Comparison of ENCODE assay signal across 31 cellular contexts in the genomic region with DNA sequence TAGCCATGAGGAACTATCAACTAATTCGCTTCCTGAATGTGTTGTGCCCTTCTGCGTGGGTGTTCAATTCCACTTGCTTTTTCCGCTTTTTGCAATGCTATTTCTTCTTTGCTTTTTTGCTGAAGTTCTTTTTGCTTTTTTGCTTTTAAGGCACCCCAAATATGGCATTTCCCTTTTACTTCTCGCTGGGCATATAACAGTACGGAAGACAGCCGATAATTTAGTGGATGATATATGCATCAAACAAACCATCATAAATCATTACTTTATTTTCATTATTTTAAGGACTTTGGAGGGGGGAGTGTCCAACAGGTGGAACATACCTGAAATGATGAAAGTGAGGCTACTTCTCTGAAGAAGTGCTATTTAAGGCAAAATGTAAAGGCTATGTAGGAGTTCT.
"Had no signal": no experiment of that assay in that cellular context is flagged by ENCODE, and none has a peak within 500 bp of the region (broad histone marks: within the 10 kb centered on the region; RNA-seq: fewer than 3 reads in every experiment).

No MANE protein-coding gene starts in this region.

- FAIRE-seq: astrocyte, colon, TTC549 had no signal

- H3K27me3 ChIP-seq: adrenal gland, body of pancreas, brain microvascular endothelial cell, breast epithelium had no signal

- H3K36me3 ChIP-seq: adrenal gland, brain microvascular endothelial cell, breast epithelium had no signal

- H3K9me3 ChIP-seq: adrenal gland had no signal

- DNase-seq: activated CD4-positive, alpha-beta memory T cell treated with anti-CD3 and anti-CD28 coated beads for 36 hours; activated CD4-positive, alpha-beta T cell treated with anti-CD3 and anti-CD28 coated beads for 4 hours; activated CD4-positive, alpha-beta T cell treated with anti-CD3 and anti-CD28 coated beads, Interleukin-2, amount 10 ng/mL, durations not matched to agents 24 days and 14 days; activated CD4-positive, alpha-beta T cell treated with anti-CD3 and anti-CD28 coated beads, Interleukin-2, amount 50 U/mL, for 1 hour; activated CD4-positive, alpha-beta T cell treated with anti-CD3 and anti-CD28 coated beads, Interleukin-2, amount 50 U/mL, for 4 hours; activated CD4-positive, CD25-positive, alpha-beta regulatory T cell; activated CD8-positive, alpha-beta memory T cell treated with anti-CD3 and anti-CD28 coated beads, Interleukin-2, amount 50 U/mL, for 4 hours; activated CD8-positive, alpha-beta T cell treated with anti-CD3 and anti-CD28 coated beads for 36 hours; activated effector memory CD4-positive, alpha-beta T cell treated with Interleukin-2 at 50 U/mL for 16 hours; activated gamma-delta T cell; activated naive CD4-positive, alpha-beta T cell treated with anti-CD3 and anti-CD28 coated beads, Interleukin-2, amount 50 U/mL, for 16 hours; activated naive CD4-positive, alpha-beta T cell treated with Interleukin-2 at 50 U/mL for 16 hours; activated naive CD8-positive, alpha-beta T cell treated with anti-CD3 and anti-CD28 coated beads for 36 hours; activated T-cell treated with anti-CD3 and anti-CD28 coated beads, Interleukin-2, amount 50 U/mL, for 24 hours; activated T-cell treated with anti-CD3 and anti-CD28 coated beads, Interleukin-2, amount 50 U/mL, for 48 hours; adrenal gland; amniotic stem cell; aorta; body of pancreas; brain microvascular endothelial cell; central memory CD4-positive, alpha-beta T cell; T-helper 1 cell; T-helper 2 cell; T-helper 9 cell had no signal

- H3K4me1 ChIP-seq: adrenal gland, body of pancreas, breast epithelium had no signal

- H3K27ac ChIP-seq: adrenal gland, body of pancreas, brain microvascular endothelial cell, breast epithelium, VCaP had no signal

- ATAC-seq: activated CD4-positive, CD25-positive, alpha-beta regulatory T cell treated with anti-CD3 and anti-CD28 coated beads, Interleukin-2, amount 50 U/mL, for 24 hours; activated CD8-positive, alpha-beta T cell treated with anti-CD3 and anti-CD28 coated beads for 36 hours; activated naive CD4-positive, alpha-beta T cell treated with anti-CD3 and anti-CD28 coated beads, Interleukin-2, amount 50 U/mL, for 72 hours; body of pancreas had no signal

- H3K4me3 ChIP-seq: adrenal gland, body of pancreas, breast epithelium had no signal
